Comparison of ENCODE assay signal across 19 cellular contexts in the genomic region with DNA sequence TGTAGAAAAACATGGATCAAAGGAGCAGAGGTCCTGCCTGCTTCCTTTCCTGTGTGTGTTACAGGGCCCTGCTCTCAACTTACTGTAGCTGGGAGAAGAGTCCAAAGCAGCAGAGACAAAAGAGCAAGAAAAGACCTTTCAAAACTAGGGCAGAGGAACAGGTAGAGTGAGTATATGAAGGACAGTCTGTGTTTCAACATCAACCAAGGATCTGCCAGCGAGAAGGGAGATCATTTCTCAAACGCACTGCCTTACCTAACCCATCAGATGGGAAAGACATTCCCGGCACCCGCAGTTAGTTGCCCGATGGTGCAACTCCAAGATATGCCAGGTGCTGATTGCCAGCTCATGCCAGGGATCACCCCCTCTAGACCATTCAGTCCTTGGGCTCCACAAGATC. TPM values are rescaled to one million over a fixed set of nuclear protein-coding genes. Genes with fewer than 3 reads are reported as not detected.
DNase-seq lines count a peak whose midpoint lies in the region; ATAC-seq and TF ChIP-seq lines count a peak whose summit lies in the region.
"Had no signal": no experiment of that assay in that cellular context is flagged by ENCODE, and none has a peak within 500 bp of the region (broad histone marks: within the 10 kb centered on the region; RNA-seq: fewer than 3 reads in every experiment).

No MANE protein-coding gene starts in this region.

- H3K4me1 Mint-ChIP-seq in progenitor cell of endocrine pancreas (ENCODE audit: low read depth): peaks cover 11% of the 10 kb centered on the region

- peaks cover 0 to 8% of the 10 kb centered on the region in 2 donors for H3K4me1 ChIP-seq in breast epithelium
- peaks cover 19% of the 10 kb centered on the region for H3K4me1 ChIP-seq in mammary epithelial cell (ENCODE audit: insufficient read depth, low read length)

- no TSS peak for BruUV-seq in mammary epithelial cell (replicated peaks; lab: Mats Ljungman, UMichigan)

- no peak for TF ChIP-seq POLR2A in breast epithelium (IDR thresholded peaks at IDR 0.05)

- peak overlapping the region; percentile 74 to 77 for H3K27ac ChIP-seq in breast epithelium
- no peak overlapping the region for H3K27ac ChIP-seq in mammary epithelial cell (ENCODE audit: insufficient read depth, low read depth, low read length)
- H3K27ac ChIP-seq: BLaER1 had no signal

- no peak overlapping the region for H3K4me3 ChIP-seq in breast epithelium
- no peak overlapping the region for H3K4me3 ChIP-seq in mammary epithelial cell (replicated peaks in 1 of 3; ENCODE audit: insufficient read depth in 1 of 3, low read depth in 2 of 3, low read length in 3 of 3)
- H3K4me3 ChIP-seq: BLaER1 had no signal

- H3K36me3 ChIP-seq in breast epithelium: no peaks in the 10 kb centered on the region
- H3K36me3 ChIP-seq in mammary epithelial cell (ENCODE audit: insufficient read depth, low read length): no peaks in the 10 kb centered on the region

- no peaks in the 10 kb centered on the region for H3K9me3 ChIP-seq in breast epithelium
- H3K9me3 ChIP-seq in mammary epithelial cell (replicated peaks; ENCODE audit: insufficient read depth, low read length): no peaks in the 10 kb centered on the region

- peak in 1 of 2 donors; percentile 25 for DNase-seq in breast epithelium (ENCODE audit: low spot score in 2 of 2)
- no peak for DNase-seq in mammary epithelial cell
- no peak for DNase-seq in progenitor cell of endocrine pancreas (ENCODE audit: low spot score, unreplicated experiment)
- DNase-seq in DMS53 treated with DMSO at 0.1 percent for 48 hours (lab: John Stamatoyannopoulos, UW; ENCODE audit: unreplicated experiment): no peak
- DNase-seq: 8988T; CD4-positive, alpha-beta memory T cell; DMS153; DMS79 treated with DMSO at 0.1 percent for 48 hours; GF-D8; GOT3; H7; HFFc6; IMR-90 had no signal

- peaks cover 79% of the 10 kb centered on the region for H3K79me2 ChIP-seq in mammary epithelial cell (ENCODE audit: insufficient read depth, low read length)

- CTCF ChIA-PET in mammary epithelial cell (lab: Charles Lee; ENCODE audit: low non-redundant PET): no interaction called here

- H3K9ac ChIP-seq in mammary epithelial cell (ENCODE audit: insufficient read depth, low read length): no peak overlapping the region
- H3K9ac ChIP-seq: BLaER1 had no signal

- H3K27ac Mint-ChIP-seq in progenitor cell of endocrine pancreas: peak overlapping the region; percentile 11
- H3K27ac Mint-ChIP-seq: CD14-positive monocyte; CD4-positive, alpha-beta memory T cell; HFFc6 had no signal

- no peaks in the 10 kb centered on the region for H4K20me1 ChIP-seq in mammary epithelial cell (ENCODE audit: insufficient read depth, low read length)
- H4K20me1 ChIP-seq: BLaER1 had no signal

- dilution Hi-C loops in mammary epithelial cell (cut with HindIII; ENCODE audit: low sequenced_read_pairs): no loop called here

- ATAC-seq in esophagus mucosa: peak; percentile 68
- no peak for ATAC-seq in HG03469 (IDR thresholded peaks at IDR 0.05; ENCODE audit: unreplicated experiment)
- ATAC-seq in GM21576 (IDR thresholded peaks at IDR 0.05; ENCODE audit: unreplicated experiment): no peak
- ATAC-seq: HCT116 had no signal

- H3K27me3 ChIP-seq in breast epithelium (no peaks in the 10 kb centered on the region), mammary epithelial cell (ENCODE audit: insufficient read depth, low read length) (no peaks in the 10 kb centered on the region)
- H3K27me3 ChIP-seq: BLaER1 had no signal

- 98% methylated on average over 5 of the region's 5 CpGs for WGBS in mammary epithelial cell (ENCODE audit: low coverage, missing lambda C conversion rate)

- TF ChIP-seq CTCF in breast epithelium (IDR thresholded peaks at IDR 0.05): no peak
- no peak for TF ChIP-seq CTCF in mammary epithelial cell (conservative IDR thresholded peaks at IDR 0.05 in 1 of 2, IDR thresholded peaks at IDR 0.05 in 1 of 2; ENCODE audit: extremely low read depth in 1 of 2, insufficient read depth in 1 of 2, low read depth in 1 of 2, low read length in 2 of 2)
- TF ChIP-seq CTCF in progenitor cell of endocrine pancreas (IDR thresholded peaks at IDR 0.05; ENCODE audit: unreplicated experiment): no peak

- intact Hi-C loops in breast epithelium (cut with DNase I; ENCODE audit: low total_unique reads): no loop called here
- intact Hi-C loops in mammary epithelial cell (cut with micrococcal nuclease): no loop called here

- in situ Hi-C loops in mammary epithelial cell (cut with MboI; ENCODE audit: low sequenced_read_pairs in 2 of 2): no loop called here

- H3K4me3 Mint-ChIP-seq in progenitor cell of endocrine pancreas (ENCODE audit: low read depth): no peak overlapping the region
- H3K4me3 Mint-ChIP-seq: CD14-positive monocyte; CD4-positive, alpha-beta memory T cell; HFFc6 had no signal

- H3K27me3 Mint-ChIP-seq in progenitor cell of endocrine pancreas: no peaks in the 10 kb centered on the region
- H3K27me3 Mint-ChIP-seq: CD4-positive, alpha-beta memory T cell had no signal

- peaks cover 12% of the 10 kb centered on the region for H3K36me3 Mint-ChIP-seq in progenitor cell of endocrine pancreas (ENCODE audit: insufficient read depth)

- H3K4me2 ChIP-seq in mammary epithelial cell (ENCODE audit: insufficient read depth, low read depth, low read length): no peak overlapping the region
- H3K4me2 ChIP-seq: BLaER1 had no signal

- no peak overlapping the region for H2AFZ ChIP-seq in mammary epithelial cell (ENCODE audit: low read depth, low read length)

- peaks cover 4% of the 10 kb centered on the region for H3K9me3 Mint-ChIP-seq in progenitor cell of endocrine pancreas (ENCODE audit: low read depth)
- H3K9me3 Mint-ChIP-seq: HFFc6 had no signal

RNA-seq across cellular contexts. Expression of gene MREG, which starts 41.7 kb away (rescaled TPM):
- total RNA-seq in breast epithelium: 10 to 100 TPM in 2 of 3 donors, 1 to 10 TPM in 1; 3.8 to 30.1 (median 16.1) TPM
- total RNA-seq in mammary epithelial cell: 10 to 100 TPM; 20.7 to 29.5 TPM
- polyA plus RNA-seq in mammary epithelial cell: 14.1 TPM
- polyA minus RNA-seq in mammary epithelial cell: 9.7 TPM
- 61.9 TPM for total RNA-seq in esophagus mucosa
- 22.8 and 26.8 TPM in 2 replicates for total RNA-seq in progenitor cell of endocrine pancreas
